Comparison of ENCODE assay signal across 7 cellular contexts in the genomic region with DNA sequence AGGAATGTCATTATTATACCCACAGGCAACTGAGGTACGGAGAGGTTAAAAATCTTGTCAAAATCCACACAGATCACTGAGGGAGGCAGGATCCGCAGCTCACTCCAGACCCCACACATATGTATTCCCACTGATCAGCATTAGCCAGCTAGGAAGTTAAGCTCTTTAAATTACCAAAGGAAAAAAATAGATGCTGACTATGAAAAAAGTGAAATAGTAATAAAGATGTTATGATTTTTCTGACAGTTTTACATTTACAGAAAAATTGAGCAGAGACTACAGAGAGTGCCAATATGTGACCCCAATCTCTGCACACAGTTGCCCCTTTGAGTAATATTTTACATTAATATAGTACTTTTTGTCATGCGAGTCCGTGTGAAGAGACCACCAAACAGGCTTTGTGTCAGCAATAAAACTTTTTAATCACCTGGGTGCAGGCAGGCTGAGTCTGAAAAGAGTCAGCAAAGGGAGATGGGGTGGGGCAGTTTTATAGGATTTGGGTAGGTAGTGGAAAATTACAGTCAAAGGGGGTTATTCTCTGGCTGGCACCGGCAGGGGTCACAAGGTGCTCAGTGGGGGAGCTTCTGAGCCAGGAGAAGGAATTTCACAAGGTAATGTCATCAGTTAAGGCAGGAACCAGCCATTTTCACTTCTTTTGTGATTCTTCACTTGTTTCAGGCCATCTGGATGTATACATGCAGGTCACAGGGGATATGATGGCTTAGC.
DNase-seq lines count a peak whose midpoint lies in the region; ATAC-seq, FAIRE-seq and TF ChIP-seq lines count a peak whose summit lies in the region.
"Not testable (repeated sequence)": the region's sequence is repeated elsewhere in the genome, so short reads cannot be mapped to it uniquely, and the experiment has no call there.

No MANE protein-coding gene starts in this region.

- POLR2A ChIA-PET in HCT116 (lab: Charles Lee); PC-3 (lab: Charles Lee; ENCODE audit: unreplicated experiment); K562 (lab: Yijun Ruan, JAX): not testable (repeated sequence)

- TF ChIP-seq EP300 in K562 (IDR thresholded peaks at IDR 0.05; ENCODE audit: low read length), result not testable (repeated sequence)

- H4K20me1 ChIP-seq in HCT116 (ENCODE audit: insufficient read depth); PC-3 (ENCODE audit: low read length); K562 (replicated peaks; ENCODE audit: control insufficient read depth, insufficient read depth, low read length); neural progenitor cell (ENCODE audit: low read depth): not testable (repeated sequence)

- H3K4me3 Mint-ChIP-seq in neural progenitor cell, result not testable (repeated sequence)

- CTCF ChIA-PET in HCT116 (lab: Charles Lee); K562 (lab: Yijun Ruan, JAX; ENCODE audit: low intra/inter-chr PET ratio): not testable (repeated sequence)
- CTCF ChIA-PET in PC-3 (lab: Charles Lee), result interaction anchor here (0.6 kb wide), 1 partner anchor 11 kb away, joined by 6 read pairs; no protein-coding TSS in a partner anchor

- not testable (repeated sequence) for H3K36me3 ChIP-seq in HCT116 (ENCODE audit: control insufficient read depth in 1 of 2, insufficient read depth in 2 of 2, low read length in 2 of 2); PC-3 (ENCODE audit: low read depth, low read length); K562 (ENCODE audit: control insufficient read depth, insufficient read depth, low read length); iPS-18a (ENCODE audit: control insufficient read depth, low read depth, low read length); neural progenitor cell
- H3K36me3 ChIP-seq in HUES6 (ENCODE audit: control insufficient read depth, insufficient read depth, low read length), result peaks cover 15% of the 10 kb centered on the region; the same call in 1 of the 2 replicates

- not testable (repeated sequence) for H3K27me3 ChIP-seq in HCT116 (ENCODE audit: insufficient read depth, low read length); HUES6 (ENCODE audit: control insufficient read depth, insufficient read depth, low read length); PC-3 (ENCODE audit: low read length); K562 (ENCODE audit: control insufficient read depth in 2 of 2, insufficient read depth in 2 of 2, low read length in 2 of 2); iPS-18a (ENCODE audit: control insufficient read depth, insufficient read depth, low read length); neural progenitor cell

- H3K27me3 Mint-ChIP-seq in neural progenitor cell (ENCODE audit: insufficient read depth, low read depth), result not testable (repeated sequence)

- H3K4me3 ChIP-seq in HCT116 (replicated peaks in 1 of 2; ENCODE audit: low read depth in 1 of 2, low read length in 2 of 2); PC-3 (ENCODE audit: low read length); K562; iPS-18a (ENCODE audit: low read length); neural progenitor cell: not testable (repeated sequence)
- peak overlapping the region; percentile 30; the same call in 1 of the 2 replicates for H3K4me3 ChIP-seq in HUES6 (ENCODE audit: low read depth, low read length)

- not testable (repeated sequence) for H3F3A ChIP-seq in PC-3 (ENCODE audit: low read length, unreplicated experiment)
- peaks cover 10% of the 10 kb centered on the region for H3F3A ChIP-seq in neural progenitor cell (ENCODE audit: low read depth)

- WGBS in K562 (ENCODE audit: insufficient coverage, low coverage, missing lambda C conversion rate), result 2% methylated on average over 5 of the region's 5 CpGs

- H3K9ac ChIP-seq in HCT116 (ENCODE audit: low read length); PC-3 (ENCODE audit: low read length); K562 (ENCODE audit: insufficient read depth in 1 of 2, low read depth in 2 of 2, low read length in 2 of 2); iPS-18a (ENCODE audit: low read length); neural progenitor cell: not testable (repeated sequence)
- peak overlapping the region; percentile 93 for H3K9ac ChIP-seq in HUES6 (ENCODE audit: low read length)

- FAIRE-seq in K562 (lab: Jason Lieb, UNC), result not testable (repeated sequence)

- RAD21 ChIA-PET in HCT116 (lab: Charles Lee; ENCODE audit: low non-redundant PET in 1 of 2, low total read pairs in 2 of 2, uncharacterized antibody in 2 of 2, unreplicated experiment in 2 of 2), result not testable (repeated sequence)

- peaks cover 11 to 16% of the 10 kb centered on the region in 2 experiments for H3K4me1 ChIP-seq in HCT116 (ENCODE audit: control insufficient read depth in 1 of 2, insufficient read depth in 2 of 2, low read length in 2 of 2)
- peaks cover 25% of the 10 kb centered on the region for H3K4me1 ChIP-seq in HUES6 (ENCODE audit: control insufficient read depth, insufficient read depth, low read length)
- not testable (repeated sequence) for H3K4me1 ChIP-seq in PC-3 (ENCODE audit: insufficient read depth, low read length); K562 (replicated peaks in 1 of 2; ENCODE audit: control insufficient read depth in 2 of 2, insufficient read depth in 2 of 2, low read length in 2 of 2)
- peaks cover 12% of the 10 kb centered on the region for H3K4me1 ChIP-seq in iPS-18a (ENCODE audit: control insufficient read depth, low read depth, low read length)
- peaks cover 14% of the 10 kb centered on the region for H3K4me1 ChIP-seq in neural progenitor cell

- BruUV-seq in HCT116 (replicated peaks; lab: Mats Ljungman, UMichigan); K562 (replicated peaks; lab: Mats Ljungman, UMichigan): not testable (repeated sequence)
- TSS peak; percentile 46 for BruUV-seq in PC-3 (replicated peaks; lab: Mats Ljungman, UMichigan)

- in situ Hi-C loops in K562 (cut with MboI), result not testable (repeated sequence)

- peak; percentile 32 for DNase-seq in ELF-1 (ENCODE audit: low read depth, low spot score)
- not testable (repeated sequence) for DNase-seq in HCT116 (ENCODE audit: low read depth, low spot score); K562 (ENCODE audit: extremely low read depth in 1 of 4, low spot score in 3 of 4); neural progenitor cell (ENCODE audit: low spot score)
- peak; percentile 3 for DNase-seq in PC-3

- not testable (repeated sequence) for H3K9me3 Mint-ChIP-seq in neural progenitor cell

- not testable (repeated sequence) for TF ChIP-seq RAD21 in HCT116 (IDR thresholded peaks at IDR 0.05; ENCODE audit: low read depth); K562 (CRISPR knock-in tag; conservative IDR thresholded peaks at IDR 0.05 in 1 of 2, IDR thresholded peaks at IDR 0.05 in 1 of 2)

- H3K36me3 Mint-ChIP-seq in neural progenitor cell, result peaks cover 12% of the 10 kb centered on the region

- not testable (repeated sequence) for H3K79me2 ChIP-seq in HCT116 (ENCODE audit: insufficient read depth, low read length); PC-3 (ENCODE audit: low read length); K562 (ENCODE audit: control insufficient read depth, insufficient read depth, low read length); neural progenitor cell (ENCODE audit: low read depth)

- not testable (repeated sequence) for TF ChIP-seq CTCF in HCT116 (IDR thresholded peaks at IDR 0.05 in 2 of 3, conservative IDR thresholded peaks at IDR 0.05 in 1 of 3; ENCODE audit: borderline replicate concordance in 1 of 3, insufficient read depth in 1 of 3, low read depth in 2 of 3, low read length in 2 of 3); PC-3 (conservative IDR thresholded peaks at IDR 0.05; ENCODE audit: low read depth, low read length); K562 (IDR thresholded peaks at IDR 0.05 in 2 of 3, conservative IDR thresholded peaks at IDR 0.05 in 1 of 3; ENCODE audit: insufficient read depth in 2 of 3, low read depth in 1 of 3, low read length in 3 of 3); neural progenitor cell (IDR thresholded peaks at IDR 0.05)

- H2AFZ ChIP-seq in HCT116 (ENCODE audit: low read depth, low read length, poor library complexity, severe bottlenecking); K562 (ENCODE audit: low read depth, low read length); neural progenitor cell (replicated peaks): not testable (repeated sequence)
- 0 out of 2 replicates have a peak overlapping the region, but pooled peaks have one; percentile 22 for H2AFZ ChIP-seq in PC-3 (ENCODE audit: low read length)

- TF ChIP-seq POLR2A in HCT116 (IDR thresholded peaks at IDR 0.05; ENCODE audit: borderline replicate concordance, extremely low read depth, insufficient read depth, insufficient read length); K562 (conservative IDR thresholded peaks at IDR 0.05): not testable (repeated sequence)

- intact Hi-C loops in HCT116 (cut with micrococcal nuclease); PC-3 (cut with micrococcal nuclease); K562 (cut with micrococcal nuclease): not testable (repeated sequence)

- H3K9me1 ChIP-seq in K562 (ENCODE audit: control insufficient read depth, insufficient read depth, low read length), result not testable (repeated sequence)

- not testable (repeated sequence) for H3K27ac ChIP-seq in HCT116 (ENCODE audit: low read depth, low read length); K562 (ENCODE audit: extremely low read depth, low read depth, low read length)
- peak overlapping the region; percentile 86; the same call in 1 of the 2 replicates for H3K27ac ChIP-seq in HUES6 (ENCODE audit: low read depth, low read length)
- peak overlapping the region; percentile 50 for H3K27ac ChIP-seq in PC-3 (ENCODE audit: low read length)
- H3K27ac ChIP-seq in iPS-18a (ENCODE audit: low read length), result peak overlapping the region; percentile 2
- H3K27ac ChIP-seq in neural progenitor cell, result peak overlapping the region; percentile 58

- not testable (repeated sequence) for H3K27ac Mint-ChIP-seq in neural progenitor cell

- H3K9me2 ChIP-seq in HCT116 (ENCODE audit: insufficient read depth); PC-3 (replicated peaks; ENCODE audit: low read length): not testable (repeated sequence)

- H3K9me3 ChIP-seq in HCT116 (ENCODE audit: control insufficient read depth in 1 of 2, insufficient read depth in 1 of 2, low read depth in 1 of 2, low read length in 2 of 2); HUES6 (ENCODE audit: control insufficient read depth, insufficient read depth, low read depth, low read length); PC-3 (ENCODE audit: low read length); K562 (replicated peaks; ENCODE audit: control insufficient read depth, insufficient read depth, low read depth, low read length); iPS-18a (ENCODE audit: control insufficient read depth, low read depth, low read length); neural progenitor cell (ENCODE audit: low read depth): not testable (repeated sequence)

- peak overlapping the region; percentile 9; the same call in 1 of the 2 replicates for H3K4me2 ChIP-seq in HCT116 (ENCODE audit: low read length)
- not testable (repeated sequence) for H3K4me2 ChIP-seq in PC-3 (ENCODE audit: low read length); K562 (ENCODE audit: insufficient read depth, low read length)
- peak overlapping the region; percentile 51 for H3K4me2 ChIP-seq in neural progenitor cell

- H3K4me1 Mint-ChIP-seq in neural progenitor cell, result peaks cover 20% of the 10 kb centered on the region

- ATAC-seq in HCT116, K562: not testable (repeated sequence)
- 0 out of 2 replicates have a peak, but pooled peaks have one; percentile 13 for ATAC-seq in PC-3
